Comparison of ENCODE assay signal across 19 cellular contexts in genomic region chr5:15615859-15616258, GRCh38.
"Had no signal": no experiment of that assay in that cellular context is flagged by ENCODE, and none has a peak within 500 bp of the region (broad histone marks: within the 10 kb centered on the region; RNA-seq: fewer than 3 reads in every experiment).

No MANE protein-coding gene starts in this region.

- H3K27ac ChIP-seq: adrenal gland, cardiac muscle cell, right atrium auricular region, skin epidermis, tibial artery, uterus, WERI-Rb-1 had no signal

- H3K36me3 ChIP-seq: adrenal gland, cardiac muscle cell, right atrium auricular region, tibial artery, uterus, WERI-Rb-1 had no signal

- H3K27me3 ChIP-seq: adrenal gland, cardiac muscle cell, right atrium auricular region, tibial artery, uterus had no signal

- H3K4me1 ChIP-seq: uterus had no signal

- H3K4me3 ChIP-seq: adrenal gland, cardiac muscle cell, right atrium auricular region, skin epidermis, tibial artery, uterus had no signal

- ATAC-seq: activated CD8-positive, alpha-beta memory T cell treated with anti-CD3 and anti-CD28 coated beads, Interleukin-2, amount 10 ng/mL, durations not matched to agents 7 days and 5 days; activated T-cell treated with anti-CD3 and anti-CD28 coated beads, Interleukin-2, amount 50 U/mL, for 4 hours had no signal

- DNase-seq: activated CD4-positive, alpha-beta memory T cell treated with anti-CD3 and anti-CD28 coated beads for 36 hours; activated CD8-positive, alpha-beta memory T cell treated with anti-CD3 and anti-CD28 coated beads, Interleukin-2, amount 10 ng/mL, durations not matched to agents 7 days and 5 days; activated effector memory CD4-positive, alpha-beta T cell treated with Interleukin-2 at 50 U/mL for 16 hours; activated naive CD4-positive, alpha-beta T cell treated with anti-CD3 and anti-CD28 coated beads, Interleukin-2, amount 50 U/mL, for 16 hours; activated T-cell treated with anti-CD3 and anti-CD28 coated beads, Interleukin-2, amount 50 U/mL, for 4 hours; adrenal gland; foreskin melanocyte; kidney glomerular epithelial cell; mesendoderm; occipital lobe; stimulated activated CD4-positive, alpha-beta T cell treated with anti-CD3 and anti-CD28 coated beads, Interleukin-15, amount 100 ng/mL, for 24 hours; stimulated activated CD4-positive, alpha-beta T cell treated with anti-CD3 and anti-CD28 coated beads, Interleukin-4, amount 100 ng/mL, for 1 hour; stimulated activated naive CD4-positive, alpha-beta T cell; tibial artery; uterus; WERI-Rb-1 had no signal

- H3K9me3 ChIP-seq: adrenal gland, right atrium auricular region, tibial artery, uterus had no signal
